ENCODE assay signal across 14 cellular contexts in the genomic region with DNA sequence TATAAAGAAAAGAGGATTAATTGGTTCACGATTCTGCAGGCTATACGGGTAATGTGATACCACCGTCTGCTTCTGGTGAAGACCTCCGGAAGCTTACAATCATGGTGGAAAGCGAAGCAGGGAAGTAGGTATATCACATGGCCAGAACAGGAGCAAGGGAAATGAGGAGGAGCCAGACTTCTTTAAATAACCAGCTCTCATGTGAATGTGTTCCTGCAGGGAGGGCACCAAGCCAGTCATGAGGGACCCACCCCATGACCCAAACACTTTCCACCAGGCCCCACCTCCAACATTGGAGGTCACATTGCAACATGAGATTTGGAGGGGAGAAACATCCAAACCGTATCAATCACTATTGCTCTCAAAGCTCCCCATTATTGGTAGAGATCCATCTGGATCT.
DNase-seq lines count a peak whose midpoint lies in the region; ATAC-seq and TF ChIP-seq lines count a peak whose summit lies in the region.
"Had no signal": no experiment of that assay in that cellular context is flagged by ENCODE, and none has a peak within 500 bp of the region (broad histone marks: within the 10 kb centered on the region; RNA-seq: fewer than 3 reads in every experiment).

No MANE protein-coding gene starts in this region.

- no peak overlapping the region for H3K4me3 Mint-ChIP-seq in CD14-positive monocyte
- H3K4me3 Mint-ChIP-seq: activated CD4-positive, alpha-beta memory T cell treated with anti-CD3 and anti-CD28 coated beads for 36 hours had no signal

- H3K27ac Mint-ChIP-seq in CD14-positive monocyte, result peak overlapping the region in 1 of 7 donors; percentile 66
- H3K27ac Mint-ChIP-seq: activated CD4-positive, alpha-beta memory T cell treated with anti-CD3 and anti-CD28 coated beads for 36 hours had no signal

- H3K4me3 ChIP-seq in AG04450 (ENCODE audit: low read depth, low read length) (no peak overlapping the region), WI38 (ENCODE audit: low read depth, low read length) (peak overlapping the region; percentile 1)

- POLR2A ChIA-PET in AG04450 (lab: Yijun Ruan, JAX), result interaction anchor here (1.3 kb wide), 1 partner anchor 19 kb away, joined by 8 read pairs; no protein-coding TSS in a partner anchor

- no peaks in the 10 kb centered on the region for H3K9me3 ChIP-seq in AG04450 (ENCODE audit: control insufficient read depth, insufficient read depth, low read length)

- no peak for DNase-seq in AG04450 (ENCODE audit: low read depth, low spot score)
- no peak for DNase-seq in foreskin keratinocyte
- peak; percentile 63 for DNase-seq in sciatic nerve (ENCODE audit: low spot score)
- no peak for DNase-seq in stimulated activated naive CD8-positive, alpha-beta T cell treated with anti-CD3 and anti-CD28 coated beads, Interleukin-15, Interleukin-2, amounts not matched to agents 100 U/mL and 50 U/mL, for 24 hours
- no peak for DNase-seq in effector CD8-positive, alpha-beta T cell (lab: John Stamatoyannopoulos, UW)
- DNase-seq in CD14-positive monocyte (ENCODE audit: low spot score), result no peak
- no peak for DNase-seq in activated effector memory CD4-positive, alpha-beta T cell treated with anti-CD3 and anti-CD28 coated beads, Interleukin-2, amount 50 U/mL, for 16 hours
- DNase-seq: activated CD4-positive, alpha-beta memory T cell treated with anti-CD3 and anti-CD28 coated beads for 36 hours; activated gamma-delta T cell treated with Interleukin-2 at 50 U/mL for 16 hours; central memory CD4-positive, alpha-beta T cell; NCI-H1105; NCI-H526 treated with DMSO at 0.1 percent for 48 hours; RPMI8226 had no signal

- CTCF ChIA-PET in AG04450 (lab: Charles Lee), result interaction anchor here (1.1 to 1.8 kb wide), 3 partner anchors 90 to 147 kb away, joined by 3 to 8 read pairs (median 5); no protein-coding TSS in a partner anchor

- H3K4me1 Mint-ChIP-seq in CD14-positive monocyte, result peaks cover 11% of the 10 kb centered on the region

- peaks cover 0 to 9% (median 2%) of the 10 kb centered on the region in 3 donors for H3K27me3 Mint-ChIP-seq in CD14-positive monocyte (ENCODE audit: low read depth in 3 of 3)
- H3K27me3 Mint-ChIP-seq: activated CD4-positive, alpha-beta memory T cell treated with anti-CD3 and anti-CD28 coated beads for 36 hours had no signal

- no peak for ATAC-seq in foreskin keratinocyte
- peak; percentile 70 for ATAC-seq in sciatic nerve
- no peak for ATAC-seq in stimulated activated naive CD8-positive, alpha-beta T cell treated with anti-CD3 and anti-CD28 coated beads, Interleukin-15, Interleukin-2, amounts not matched to agents 100 U/mL and 50 U/mL, for 24 hours

- TF ChIP-seq CTCF in AG04450 (IDR thresholded peaks at IDR 0.05; ENCODE audit: low read depth, low read length) (no peak), WI38 (IDR thresholded peaks at IDR 0.05; ENCODE audit: low read depth, low read length) (no peak), foreskin keratinocyte (conservative IDR thresholded peaks at IDR 0.05) (no peak), CD14-positive monocyte (IDR thresholded peaks at IDR 0.05) (no peak)

- H3K27me3 ChIP-seq in AG04450 (ENCODE audit: control insufficient read depth, insufficient read depth, low read length) (no peaks in the 10 kb centered on the region), foreskin keratinocyte (no peaks in the 10 kb centered on the region)

- intact Hi-C loops in sciatic nerve (cut with DNase I) (no loop called here), CD14-positive monocyte (cut with micrococcal nuclease) (no loop called here)

- H3K36me3 Mint-ChIP-seq in CD14-positive monocyte, result no peaks in the 10 kb centered on the region
- H3K36me3 Mint-ChIP-seq: activated CD4-positive, alpha-beta memory T cell treated with anti-CD3 and anti-CD28 coated beads for 36 hours had no signal

- H3K27ac ChIP-seq in AG04450 (ENCODE audit: low read depth, low read length) (peak overlapping the region; percentile 96), foreskin keratinocyte (peak overlapping the region; percentile 83)

- no peaks in the 10 kb centered on the region for H3K9me3 Mint-ChIP-seq in CD14-positive monocyte
- H3K9me3 Mint-ChIP-seq: activated CD4-positive, alpha-beta memory T cell treated with anti-CD3 and anti-CD28 coated beads for 36 hours had no signal

- peaks cover 28% of the 10 kb centered on the region for H3K4me1 ChIP-seq in foreskin keratinocyte
